In genomic region chrX:19643203-19643602, GRCh38 we compare ENCODE assay signal across 16 cellular contexts.
A peak's percentile ranks its signal among the peaks of the same experiment; 100 is the strongest.
DNase-seq lines count a peak whose midpoint lies in the region; ATAC-seq and TF ChIP-seq lines count a peak whose summit lies in the region.
"Had no signal": no experiment of that assay in that cellular context is flagged by ENCODE, and none has a peak within 500 bp of the region (broad histone marks: within the 10 kb centered on the region; RNA-seq: fewer than 3 reads in every experiment).

No MANE protein-coding gene starts in this region.

- POLR2A ChIA-PET in naive thymus-derived CD8-positive, alpha-beta T cell (lab: Charles Lee), result interaction anchor here (0.6 kb wide), 1 partner anchor 30 kb away, joined by 4 read pairs; no protein-coding TSS in a partner anchor

- no peak for DNase-seq in T-helper 2 cell treated with Interferon-gamma antibody and Interleukin-4, amounts not matched to agents 5 μg/mL and 100 μg/mL, for 36 hours (ENCODE audit: low spot score)
- DNase-seq in T-helper 2 cell (no peak), EL (no peak), NCI-H1417 treated with DMSO at 0.1 percent for 48 hours (lab: John Stamatoyannopoulos, UW) (no peak)
- no peak for DNase-seq in activated T-helper 2 cell treated with anti-CD3 and anti-CD28 coated beads, Interferon-gamma antibody, Interleukin-2, Interleukin-4, amounts not matched to agents 10 μg/mL and 5 μg/mL and 100 μg/mL, durations not matched to agents 14 hours and 24 hours and 36 hours (ENCODE audit: low spot score)
- DNase-seq in naive thymus-derived CD8-positive, alpha-beta T cell, result no peak
- DNase-seq: activated CD4-positive, CD25-positive, alpha-beta regulatory T cell treated with anti-CD3 and anti-CD28 coated beads, Interleukin-2, amount 50 U/mL, for 72 hours; cortex of kidney; head of caudate nucleus; NCI-H1105 treated with DMSO at 0.1 percent for 48 hours; NCI-H2081 treated with DMSO at 0.1 percent for 48 hours; NCI-H446 treated with DMSO at 0.1 percent for 48 hours; small intestine had no signal

- H3K9me3 Mint-ChIP-seq in T-helper 2 cell treated with Interferon-gamma antibody and Interleukin-4, amounts not matched to agents 5 μg/mL and 100 μg/mL, for 36 hours, result no peaks in the 10 kb centered on the region
- H3K9me3 Mint-ChIP-seq in activated T-helper 2 cell treated with anti-CD3 and anti-CD28 coated beads, Interferon-gamma antibody, Interleukin-2, Interleukin-4, amounts not matched to agents 10 μg/mL and 5 μg/mL and 100 μg/mL, durations not matched to agents 14 hours and 24 hours and 36 hours, result no peaks in the 10 kb centered on the region
- H3K9me3 Mint-ChIP-seq in naive thymus-derived CD8-positive, alpha-beta T cell, result no peaks in the 10 kb centered on the region

- TF ChIP-seq CTCF in GM12872 (IDR thresholded peaks at IDR 0.05; ENCODE audit: insufficient read depth, low read depth, low read length), result 0 out of 3 replicates have a peak, but pooled peaks have one; percentile 9

- peak overlapping the region; percentile 41 for H3K27ac Mint-ChIP-seq in T-helper 2 cell treated with Interferon-gamma antibody and Interleukin-4, amounts not matched to agents 5 μg/mL and 100 μg/mL, for 36 hours
- H3K27ac Mint-ChIP-seq in activated T-helper 2 cell treated with anti-CD3 and anti-CD28 coated beads, Interferon-gamma antibody, Interleukin-2, Interleukin-4, amounts not matched to agents 10 μg/mL and 5 μg/mL and 100 μg/mL, durations not matched to agents 14 hours and 24 hours and 36 hours, result peak overlapping the region; percentile 69
- peak overlapping the region in 9 of 10 donors; percentile 3 to 81 (median 67) for H3K27ac Mint-ChIP-seq in naive thymus-derived CD8-positive, alpha-beta T cell

- ATAC-seq in naive thymus-derived CD8-positive, alpha-beta T cell, result no peak
- no peak for ATAC-seq in GM21723 (IDR thresholded peaks at IDR 0.05; ENCODE audit: unreplicated experiment)
- ATAC-seq: left lobe of liver had no signal

- intact Hi-C loops in activated T-helper 2 cell treated with anti-CD3 and anti-CD28 coated beads, Interferon-gamma antibody, Interleukin-2, Interleukin-4, amounts not matched to agents 10 μg/mL and 5 μg/mL and 100 μg/mL, durations not matched to agents 14 hours and 24 hours and 36 hours (cut with micrococcal nuclease), result loop anchor here (2.0 kb wide), 1 partner anchor 40 kb away; no protein-coding TSS in a partner anchor

- H3K4me3 Mint-ChIP-seq in T-helper 2 cell treated with Interferon-gamma antibody and Interleukin-4, amounts not matched to agents 5 μg/mL and 100 μg/mL, for 36 hours, result peak overlapping the region; percentile 12
- no peak overlapping the region for H3K4me3 Mint-ChIP-seq in activated T-helper 2 cell treated with anti-CD3 and anti-CD28 coated beads, Interferon-gamma antibody, Interleukin-2, Interleukin-4, amounts not matched to agents 10 μg/mL and 5 μg/mL and 100 μg/mL, durations not matched to agents 14 hours and 24 hours and 36 hours (ENCODE audit: low read depth)
- no peak overlapping the region for H3K4me3 Mint-ChIP-seq in naive thymus-derived CD8-positive, alpha-beta T cell

- H3K4me1 Mint-ChIP-seq in T-helper 2 cell treated with Interferon-gamma antibody and Interleukin-4, amounts not matched to agents 5 μg/mL and 100 μg/mL, for 36 hours (ENCODE audit: low read depth), result peaks cover 24% of the 10 kb centered on the region
- H3K4me1 Mint-ChIP-seq in activated T-helper 2 cell treated with anti-CD3 and anti-CD28 coated beads, Interferon-gamma antibody, Interleukin-2, Interleukin-4, amounts not matched to agents 10 μg/mL and 5 μg/mL and 100 μg/mL, durations not matched to agents 14 hours and 24 hours and 36 hours (ENCODE audit: low read depth), result peaks cover 23% of the 10 kb centered on the region
- peaks cover 6 to 44% (median 32%) of the 10 kb centered on the region in 4 donors for H3K4me1 Mint-ChIP-seq in naive thymus-derived CD8-positive, alpha-beta T cell

- H3K36me3 Mint-ChIP-seq in T-helper 2 cell treated with Interferon-gamma antibody and Interleukin-4, amounts not matched to agents 5 μg/mL and 100 μg/mL, for 36 hours (ENCODE audit: low read depth), result peaks cover 23% of the 10 kb centered on the region
- peaks cover 23% of the 10 kb centered on the region for H3K36me3 Mint-ChIP-seq in activated T-helper 2 cell treated with anti-CD3 and anti-CD28 coated beads, Interferon-gamma antibody, Interleukin-2, Interleukin-4, amounts not matched to agents 10 μg/mL and 5 μg/mL and 100 μg/mL, durations not matched to agents 14 hours and 24 hours and 36 hours (ENCODE audit: low read depth)
- peaks cover 0 to 57% (median 2%) of the 10 kb centered on the region in 3 donors for H3K36me3 Mint-ChIP-seq in naive thymus-derived CD8-positive, alpha-beta T cell

- no peaks in the 10 kb centered on the region for H3K27me3 Mint-ChIP-seq in T-helper 2 cell treated with Interferon-gamma antibody and Interleukin-4, amounts not matched to agents 5 μg/mL and 100 μg/mL, for 36 hours (ENCODE audit: low read depth)
- H3K27me3 Mint-ChIP-seq in activated T-helper 2 cell treated with anti-CD3 and anti-CD28 coated beads, Interferon-gamma antibody, Interleukin-2, Interleukin-4, amounts not matched to agents 10 μg/mL and 5 μg/mL and 100 μg/mL, durations not matched to agents 14 hours and 24 hours and 36 hours (ENCODE audit: low read depth), result no peaks in the 10 kb centered on the region
- no peaks in the 10 kb centered on the region for H3K27me3 Mint-ChIP-seq in naive thymus-derived CD8-positive, alpha-beta T cell
